9 cellular contexts compared by ENCODE assay signal in genomic region chr11:38365274-38365673, GRCh38.
"Had no signal": no experiment of that assay in that cellular context is flagged by ENCODE, and none has a peak within 500 bp of the region (broad histone marks: within the 10 kb centered on the region; RNA-seq: fewer than 3 reads in every experiment).

No MANE protein-coding gene starts in this region.

- H3K4me1 ChIP-seq: HAP-1 had no signal

- DNase-seq: GM23248, GOT3, H7, HFFc6, IMR-90, KBM-7 had no signal

- H3K9ac ChIP-seq: GM23248, KMS-11 had no signal

- FAIRE-seq: HTR-8/SVneo had no signal

- H3K27ac ChIP-seq: GM23248, KMS-11 had no signal

- H3K4me3 ChIP-seq: GM23248, HAP-1 had no signal

- H3K9me3 ChIP-seq: HAP-1 had no signal

- H3K36me3 ChIP-seq: HAP-1 had no signal
